Comparison of ENCODE assay signal across 10 cellular contexts in genomic region chr5:337565-338130, GRCh38. TPM values are rescaled to one million over a fixed set of nuclear protein-coding genes. Genes with fewer than 3 reads are reported as not detected.
DNase-seq lines count a peak whose midpoint lies in the region; TF ChIP-seq lines count a peak whose summit lies in the region.
"Had no signal": no experiment of that assay in that cellular context is flagged by ENCODE, and none has a peak within 500 bp of the region (broad histone marks: within the 10 kb centered on the region; RNA-seq: fewer than 3 reads in every experiment).

No MANE protein-coding gene starts in this region.

- no peak for TF ChIP-seq POLR2A in testis (IDR thresholded peaks at IDR 0.05)

- no peaks in the 10 kb centered on the region for H3K9me3 ChIP-seq in testis

- no peaks in the 10 kb centered on the region for H3K27me3 ChIP-seq in testis

- H3K4me3 ChIP-seq in fibroblast of mammary gland (ENCODE audit: control insufficient read depth, low read depth, low read length), result no peak overlapping the region
- H3K4me3 ChIP-seq in testis, result no peak overlapping the region

- peak; percentile 31 for TF ChIP-seq CTCF in fibroblast of mammary gland (conservative IDR thresholded peaks at IDR 0.05; ENCODE audit: control insufficient read depth, insufficient read depth, low read depth, low read length)
- TF ChIP-seq CTCF in testis (IDR thresholded peaks at IDR 0.05), result no peak

- DNase-seq in NCI-H82 (lab: John Stamatoyannopoulos, UW) (peak; percentile 28), NCI-H82 treated with DMSO at 0.1 percent for 48 hours (lab: John Stamatoyannopoulos, UW; ENCODE audit: unreplicated experiment) (no peak), NCI-H526 treated with DMSO at 0.1 percent for 48 hours (lab: John Stamatoyannopoulos, UW) (peak; percentile 21), fibroblast of mammary gland (ENCODE audit: low read depth) (no peak), testis (peak; percentile 5), NCI-H1694 (lab: John Stamatoyannopoulos, UW) (no peak)
- DNase-seq in stimulated activated naive CD4-positive, alpha-beta T cell treated with Interleukin-2 at 50 U/mL for 16 hours (lab: John Stamatoyannopoulos, UW), result no peak
- DNase-seq in stimulated activated CD8-positive, alpha-beta memory T cell treated with anti-CD3 and anti-CD28 coated beads, Interleukin-4, amount 100 ng/mL, for 48 hours, result no peak
- DNase-seq: CD4-positive, CD25-positive, alpha-beta regulatory T cell; effector CD4-positive, alpha-beta T cell had no signal

- intact Hi-C loops in testis (cut with DNase I; ENCODE audit: low total_unique reads), result loop anchor here (10.0 kb wide), 1 partner anchor 77 kb away; no protein-coding TSS in a partner anchor

- no peaks in the 10 kb centered on the region for H3K4me1 ChIP-seq in testis

- H3K36me3 ChIP-seq in testis (ENCODE audit: low read depth, missing control alignments), result no peaks in the 10 kb centered on the region

- 81% methylated on average over 12 of the region's 12 CpGs for WGBS in testis, 2 donors

- H3K27ac ChIP-seq in testis, result no peak overlapping the region

RNA-seq across cellular contexts. Expression of gene AHRR, which starts 16.1 kb away (rescaled TPM):
- 10 to 100 TPM; 36.9 to 43.4 TPM for total RNA-seq in testis
- 68.5 TPM for polyA plus RNA-seq in testis (ENCODE audit: insufficient read depth, low read depth, low replicate concordance)

Comparison
In these comparisons a context has a peak if more than half of its experiments do, and no peak if none do; other contexts are left out.
1. DNase-seq: peak in NCI-H82 (single experiment), NCI-H526 treated with DMSO at 0.1 percent for 48 hours (single experiment) and testis (single experiment); none in NCI-H82 treated with DMSO at 0.1 percent for 48 hours (single experiment), fibroblast of mammary gland (single experiment), stimulated activated naive CD4-positive, alpha-beta T cell treated with Interleukin-2 at 50 U/mL for 16 hours (single experiment), stimulated activated CD8-positive, alpha-beta memory T cell treated with anti-CD3 and anti-CD28 coated beads, Interleukin-4, amount 100 ng/mL, for 48 hours (single experiment) and NCI-H1694 (single experiment).